ENCODE assay signal across 27 cellular contexts in genomic region chr20:52427960-52428359, GRCh38.
DNase-seq lines count a peak whose midpoint lies in the region; ATAC-seq, FAIRE-seq and TF ChIP-seq lines count a peak whose summit lies in the region.
"Had no signal": no experiment of that assay in that cellular context is flagged by ENCODE, and none has a peak within 500 bp of the region (broad histone marks: within the 10 kb centered on the region; RNA-seq: fewer than 3 reads in every experiment).

No MANE protein-coding gene starts in this region.

- peaks cover 7% of the 10 kb centered on the region for H3K4me1 Mint-ChIP-seq in activated T-helper 17 cell treated with anti-CD3 and anti-CD28 coated beads, Interleukin-2, amount 50 U/mL, for 72 hours
- H3K4me1 Mint-ChIP-seq: CD4-positive, CD25-positive, alpha-beta regulatory T cell had no signal

- H3K4me2 ChIP-seq in HepG2 (ENCODE audit: low read depth, low read length), result no peak overlapping the region
- H3K4me2 ChIP-seq: BLaER1 had no signal

- DNase-seq in esophagus muscularis mucosa (ENCODE audit: extremely low spot score) (peak; percentile 14), HepG2 (ENCODE audit: low spot score) (no peak), right lobe of liver (peak in 1 of 3 donors; percentile 48)
- DNase-seq: 8988T; ACHN; BE2C; C1 segment of cervical spinal cord; CD4-positive, alpha-beta memory T cell; CD4-positive, CD25-positive, alpha-beta regulatory T cell; CD8-positive, alpha-beta memory T cell; COR-L47; DMS 273 treated with DMSO at 0.1 percent for 48 hours; DMS153; DMS53; DMS79; DND-41; EL; GDM1 had no signal

- H3K4me1 ChIP-seq in esophagus muscularis mucosa (no peaks in the 10 kb centered on the region), HepG2 (ENCODE audit: insufficient read depth, low read length) (peaks cover 2% of the 10 kb centered on the region; the same call in 1 of the 2 replicates), right lobe of liver (peaks cover 0 to 2% (median 0%) of the 10 kb centered on the region in 4 donors)
- H3K4me1 ChIP-seq: BE2C, BLaER1 had no signal

- no peak for TF ChIP-seq CTCF in esophagus muscularis mucosa (IDR thresholded peaks at IDR 0.05)
- TF ChIP-seq CTCF in HepG2 (CRISPR knock-in tag; IDR thresholded peaks at IDR 0.05), result no peak
- TF ChIP-seq CTCF in right lobe of liver (IDR thresholded peaks at IDR 0.05), result no peak

- no peak overlapping the region for H2AFZ ChIP-seq in HepG2 (ENCODE audit: low read length)

- H3K4me3 ChIP-seq in esophagus muscularis mucosa (no peak overlapping the region), HepG2 (replicated peaks in 1 of 3; ENCODE audit: insufficient read depth in 1 of 3, low read depth in 2 of 3, low read length in 3 of 3) (no peak overlapping the region), right lobe of liver (no peak overlapping the region)
- H3K4me3 ChIP-seq: BLaER1, GM12878 had no signal

- BruUV-seq in HepG2 (replicated peaks; lab: Mats Ljungman, UMichigan), result no TSS peak

- peak; percentile 49; the same call in 2 of the 3 replicates for ATAC-seq in HepG2
- ATAC-seq in right lobe of liver, result peak; percentile 66 to 73 (median 71)
- ATAC-seq in activated T-helper 17 cell treated with anti-CD3 and anti-CD28 coated beads, Interleukin-2, amount 50 U/mL, for 72 hours (replicated peaks), result no peak
- ATAC-seq in GM19397 (IDR thresholded peaks at IDR 0.05; ENCODE audit: unreplicated experiment), result no peak
- ATAC-seq in HG03565 (IDR thresholded peaks at IDR 0.05; ENCODE audit: unreplicated experiment), result no peak
- ATAC-seq: GM12878 had no signal

- no peak overlapping the region for H3K4me3 Mint-ChIP-seq in activated T-helper 17 cell treated with anti-CD3 and anti-CD28 coated beads, Interleukin-2, amount 50 U/mL, for 72 hours
- H3K4me3 Mint-ChIP-seq: CD14-positive monocyte; CD4-positive, alpha-beta memory T cell; CD4-positive, CD25-positive, alpha-beta regulatory T cell; CD8-positive, alpha-beta memory T cell had no signal

- peaks cover 11% of the 10 kb centered on the region for H3K9me3 Mint-ChIP-seq in activated T-helper 17 cell treated with anti-CD3 and anti-CD28 coated beads, Interleukin-2, amount 50 U/mL, for 72 hours

- in situ Hi-C loops in HepG2 (cut with HindIII; ENCODE audit: extremely low pct_ligation_motif_present, low pct_unique_long_range_greater_than_20kb), result no loop called here

- no peak for TF ChIP-seq POLR2A in esophagus muscularis mucosa (IDR thresholded peaks at IDR 0.05; ENCODE audit: low read depth)
- no peak for TF ChIP-seq POLR2A in HepG2 (IDR thresholded peaks at IDR 0.05; ENCODE audit: insufficient read depth in 1 of 2, low read depth in 2 of 2, low read length in 2 of 2)
- no peak for TF ChIP-seq POLR2A in right lobe of liver (IDR thresholded peaks at IDR 0.05)

- no peaks in the 10 kb centered on the region for H3K79me2 ChIP-seq in HepG2 (ENCODE audit: insufficient read depth, low read length)

- H3K27me3 ChIP-seq in esophagus muscularis mucosa (no peaks in the 10 kb centered on the region), HepG2 (ENCODE audit: control insufficient read depth in 1 of 2, insufficient read depth in 2 of 2, low read length in 2 of 2) (no peaks in the 10 kb centered on the region), right lobe of liver (no peaks in the 10 kb centered on the region)
- H3K27me3 ChIP-seq: BE2C, BLaER1 had no signal

- H3K9ac ChIP-seq in HepG2 (ENCODE audit: insufficient read depth, low read depth, low read length), result no peak overlapping the region
- H3K9ac ChIP-seq: BLaER1 had no signal

- no peak overlapping the region for H3K27ac Mint-ChIP-seq in activated T-helper 17 cell treated with anti-CD3 and anti-CD28 coated beads, Interleukin-2, amount 50 U/mL, for 72 hours
- H3K27ac Mint-ChIP-seq: CD14-positive monocyte; CD4-positive, CD25-positive, alpha-beta regulatory T cell had no signal

- no peaks in the 10 kb centered on the region for H4K20me1 ChIP-seq in HepG2 (ENCODE audit: insufficient read depth, low read length)
- H4K20me1 ChIP-seq: BLaER1 had no signal

- TF ChIP-seq EP300 in esophagus muscularis mucosa (IDR thresholded peaks at IDR 0.05) (no peak), HepG2 (IDR thresholded peaks at IDR 0.05; ENCODE audit: low read depth in 2 of 2, low read length in 2 of 2) (no peak), HepG2 (CRISPR knock-in tag; IDR thresholded peaks at IDR 0.05; ENCODE audit: borderline replicate concordance) (no peak)

- WGBS in esophagus muscularis mucosa, result 93% methylated on average over 2 of the region's 2 CpGs
- WGBS in HepG2 (ENCODE audit: low lambda C conversion rate), result 50% methylated on average over 2 of the region's 2 CpGs
- 73% methylated on average over 2 of the region's 2 CpGs for WGBS in right lobe of liver (ENCODE audit: insufficient coverage, low coverage, low lambda C conversion rate, missing lambda C conversion rate)

- no peak for FAIRE-seq in HepG2 (lab: Jason Lieb, UNC)
- FAIRE-seq: A204.1, GM12878, GM12892, GM18507 had no signal

- H3K36me3 ChIP-seq in esophagus muscularis mucosa (no peaks in the 10 kb centered on the region), HepG2 (replicated peaks in 1 of 2; ENCODE audit: control insufficient read depth in 1 of 2, insufficient read depth in 2 of 2, low read length in 2 of 2) (no peaks in the 10 kb centered on the region), right lobe of liver (no peaks in the 10 kb centered on the region)
- H3K36me3 ChIP-seq: BE2C, BLaER1 had no signal

- no peaks in the 10 kb centered on the region for H3K27me3 Mint-ChIP-seq in activated T-helper 17 cell treated with anti-CD3 and anti-CD28 coated beads, Interleukin-2, amount 50 U/mL, for 72 hours
- H3K27me3 Mint-ChIP-seq: CD4-positive, alpha-beta memory T cell; CD4-positive, CD25-positive, alpha-beta regulatory T cell had no signal

- peaks cover 6% of the 10 kb centered on the region for H3K36me3 Mint-ChIP-seq in activated T-helper 17 cell treated with anti-CD3 and anti-CD28 coated beads, Interleukin-2, amount 50 U/mL, for 72 hours (ENCODE audit: low read depth)
- H3K36me3 Mint-ChIP-seq: CD14-positive monocyte; CD4-positive, alpha-beta memory T cell; CD4-positive, CD25-positive, alpha-beta regulatory T cell had no signal

- no peak for TF ChIP-seq RAD21 in HepG2 (CRISPR knock-in tag; IDR thresholded peaks at IDR 0.05)

- H3K27ac ChIP-seq in esophagus muscularis mucosa (replicated peaks in 1 of 4) (no peak overlapping the region), HepG2 (ENCODE audit: extremely low read length, insufficient read depth, low read length) (no peak overlapping the region), right lobe of liver (no peak overlapping the region)
- H3K27ac ChIP-seq: BLaER1 had no signal

- H3K9me3 ChIP-seq in esophagus muscularis mucosa (no peaks in the 10 kb centered on the region), HepG2 (ENCODE audit: low read length) (peaks cover 29% of the 10 kb centered on the region), right lobe of liver (no peaks in the 10 kb centered on the region)
- H3K9me3 ChIP-seq: BE2C, BLaER1 had no signal

- CTCF ChIA-PET in HepG2 (lab: Yijun Ruan, JAX; ENCODE audit: low intra/inter-chr PET ratio, low total read pairs), result no interaction called here

- POLR2A ChIA-PET in HepG2 (lab: Yijun Ruan, JAX), result no interaction called here

- intact Hi-C loops in esophagus muscularis mucosa (cut with DNase I) (no loop called here), HepG2 (cut with micrococcal nuclease; ENCODE audit: unreplicated experiment) (no loop called here), right lobe of liver (cut with DNase I) (no loop called here)

TF ChIP-seq in HepG2, 621 proteins besides CTCF, POLR2A, EP300 and RAD21 (continues in another document):
- TF ChIP-seq ZNF713 (CRISPR knock-in tag; IDR thresholded peaks at IDR 0.05) (no peak), HINFP (CRISPR knock-in tag; IDR thresholded peaks at IDR 0.05; ENCODE audit: low read depth) (no peak), NR3C1 (CRISPR knock-in tag; IDR thresholded peaks at IDR 0.05) (no peak), XRCC5 (optimal IDR thresholded peaks at IDR 0.05; ENCODE audit: low read length) (no peak), NFKB2 (CRISPR knock-in tag; IDR thresholded peaks at IDR 0.05; ENCODE audit: borderline replicate concordance) (no peak), HDAC2 (CRISPR knock-in tag; IDR thresholded peaks at IDR 0.05) (no peak), ZNF281 (CRISPR knock-in tag; IDR thresholded peaks at IDR 0.05; ENCODE audit: borderline replicate concordance) (no peak), KLF11 (CRISPR knock-in tag; IDR thresholded peaks at IDR 0.05) (no peak), ZNF296 (CRISPR knock-in tag; conservative IDR thresholded peaks at IDR 0.05) (no peak), TRIM24 (CRISPR knock-in tag; IDR thresholded peaks at IDR 0.05) (no peak), NFE2L1 (CRISPR knock-in tag; IDR thresholded peaks at IDR 0.05; ENCODE audit: borderline replicate concordance) (no peak)

Comparison
In these comparisons a context has a peak if more than half of its experiments do, and no peak if none do; other contexts are left out.
1. ATAC-seq: peak in HepG2 (single experiment) and right lobe of liver (4 of 4); none in activated T-helper 17 cell treated with anti-CD3 and anti-CD28 coated beads, Interleukin-2, amount 50 U/mL, for 72 hours (single experiment), GM19397 (single experiment) and HG03565 (single experiment).